In genomic region chr17:2962729-2963128, GRCh38 we compare ENCODE assay signal across 1 cellular context.
TF ChIP-seq lines count a peak whose summit lies in the region.

No MANE protein-coding gene starts in this region.

TF ChIP-seq in WTC11, 78 proteins besides CTCF, POLR2A, EP300 and RAD21 (continued from another document):
- TF ChIP-seq USF2 (CRISPR knock-in tag; IDR thresholded peaks at IDR 0.05): no peak
- TF ChIP-seq SMAD4 (CRISPR knock-in tag; IDR thresholded peaks at IDR 0.05): no peak
- no peak for TF ChIP-seq FOXK1 (CRISPR knock-in tag; IDR thresholded peaks at IDR 0.05)
- no peak for TF ChIP-seq ZNF423 (CRISPR knock-in tag; IDR thresholded peaks at IDR 0.05)
- TF ChIP-seq ZBTB21 (CRISPR knock-in tag; IDR thresholded peaks at IDR 0.05; ENCODE audit: borderline replicate concordance): no peak
- no peak for TF ChIP-seq TCF7 (CRISPR knock-in tag; IDR thresholded peaks at IDR 0.05; ENCODE audit: low read depth)
- no peak for TF ChIP-seq ATF1 (CRISPR knock-in tag; IDR thresholded peaks at IDR 0.05)
- TF ChIP-seq NFATC4 (CRISPR knock-in tag; IDR thresholded peaks at IDR 0.05): no peak
